16 cellular contexts compared by ENCODE assay signal in the genomic region with DNA sequence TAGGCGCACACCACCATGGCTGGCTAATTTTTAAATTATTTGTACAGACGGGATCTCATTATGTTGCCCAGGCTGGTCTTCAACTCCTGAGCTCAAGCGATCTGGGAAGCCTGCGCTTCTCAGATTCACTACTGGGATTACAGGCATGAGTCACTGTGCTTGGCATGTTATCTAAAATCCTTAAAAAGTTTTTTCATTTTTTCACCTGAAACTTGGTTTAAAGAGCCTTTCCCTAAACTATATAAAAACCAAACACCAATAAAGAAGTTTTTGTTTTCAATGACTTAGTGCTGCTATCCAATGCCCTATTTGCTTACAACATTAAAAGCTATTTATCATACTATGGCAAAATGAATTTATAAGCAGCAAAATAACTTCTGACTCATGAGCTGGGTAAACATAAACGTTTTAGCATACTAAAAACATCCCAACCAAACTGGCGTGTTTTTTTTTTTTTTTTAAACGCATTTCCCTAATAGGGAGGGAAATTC.
A peak's percentile ranks its signal among the peaks of the same experiment; 100 is the strongest.
DNase-seq lines count a peak whose midpoint lies in the region; ATAC-seq, FAIRE-seq and TF ChIP-seq lines count a peak whose summit lies in the region.
"Had no signal": no experiment of that assay in that cellular context is flagged by ENCODE, and none has a peak within 500 bp of the region (broad histone marks: within the 10 kb centered on the region; RNA-seq: fewer than 3 reads in every experiment).

No MANE protein-coding gene starts in this region.

- peaks cover 3 to 29% of the 10 kb centered on the region in 2 donors for H3K36me3 ChIP-seq in vagina

- peaks cover 10% of the 10 kb centered on the region for H3K4me1 Mint-ChIP-seq in nephron
- no peaks in the 10 kb centered on the region for H3K4me1 Mint-ChIP-seq in stimulated activated effector memory CD8-positive, alpha-beta T cell treated with anti-CD3 and anti-CD28 coated beads, Interleukin-12 subunit alpha, Interleukin-12 subunit beta, amount 100 ng/mL, for 72 hours

- no peaks in the 10 kb centered on the region for H3K27me3 Mint-ChIP-seq in nephron (ENCODE audit: low read depth)

- peaks cover 13% of the 10 kb centered on the region for H3K4me1 ChIP-seq in vagina
- H3K4me1 ChIP-seq: prostate gland had no signal

- no peak for TF ChIP-seq POLR2A in vagina (IDR thresholded peaks at IDR 0.05)

- H3K4me3 ChIP-seq in epithelial cell of esophagus (ENCODE audit: low read length) (no peak overlapping the region), vagina (no peak overlapping the region)
- H3K4me3 ChIP-seq: prostate gland had no signal

- intact Hi-C loops in vagina (cut with DNase I): no loop called here

- peaks cover 59% of the 10 kb centered on the region for H3K36me3 Mint-ChIP-seq in nephron (ENCODE audit: low read depth)
- peaks cover 74% of the 10 kb centered on the region for H3K36me3 Mint-ChIP-seq in stimulated activated effector memory CD8-positive, alpha-beta T cell treated with anti-CD3 and anti-CD28 coated beads, Interleukin-12 subunit alpha, Interleukin-12 subunit beta, amount 100 ng/mL, for 72 hours

- no peak for ATAC-seq in stimulated activated effector memory CD8-positive, alpha-beta T cell treated with anti-CD3 and anti-CD28 coated beads, Interleukin-12 subunit alpha, Interleukin-12 subunit beta, amount 100 ng/mL, for 72 hours

- FAIRE-seq in RCC 7860 (lab: Jason Lieb, UNC): peak; percentile 22
- FAIRE-seq: endometrium had no signal

- no peak overlapping the region for H3K27ac ChIP-seq in vagina
- H3K27ac ChIP-seq: C4-2B, prostate gland, VCaP had no signal

- DNase-seq in GM03348 (ENCODE audit: low spot score): peak; percentile 35
- DNase-seq in RCC 7860 (ENCODE audit: low spot score): no peak
- DNase-seq in epithelial cell of esophagus (ENCODE audit: low read depth): peak; percentile 22
- DNase-seq in vagina (ENCODE audit: extremely low spot score in 2 of 2): no peak
- no peak for DNase-seq in stimulated activated CD4-positive, alpha-beta T cell treated with anti-CD3 and anti-CD28 coated beads, Interleukin-4, amount 100 ng/mL, for 24 hours
- DNase-seq in amygdala (lab: John Stamatoyannopoulos, UW): no peak
- no peak for DNase-seq in stimulated activated effector memory CD8-positive, alpha-beta T cell treated with anti-CD3 and anti-CD28 coated beads, Interleukin-12 subunit alpha, Interleukin-12 subunit beta, amount 100 ng/mL, for 72 hours (ENCODE audit: low spot score in 2 of 2)
- DNase-seq: amniotic stem cell, GF-D8, NCI-H1694, NCI-H82 had no signal

- peak overlapping the region; percentile 82 to 95 (median 83) for H3K27ac Mint-ChIP-seq in nephron
- H3K27ac Mint-ChIP-seq in stimulated activated effector memory CD8-positive, alpha-beta T cell treated with anti-CD3 and anti-CD28 coated beads, Interleukin-12 subunit alpha, Interleukin-12 subunit beta, amount 100 ng/mL, for 72 hours: no peak overlapping the region

- TF ChIP-seq CTCF in epithelial cell of esophagus (IDR thresholded peaks at IDR 0.05; ENCODE audit: insufficient read depth, low read depth, low read length, missing control alignments) (no peak), nephron (IDR thresholded peaks at IDR 0.05; ENCODE audit: unreplicated experiment in 3 of 3) (no peak), vagina (IDR thresholded peaks at IDR 0.05) (no peak)

- H3K9me3 ChIP-seq in vagina: no peaks in the 10 kb centered on the region
- H3K9me3 ChIP-seq: prostate gland had no signal

- no peak overlapping the region for H3K4me3 Mint-ChIP-seq in nephron
- no peak overlapping the region for H3K4me3 Mint-ChIP-seq in stimulated activated effector memory CD8-positive, alpha-beta T cell treated with anti-CD3 and anti-CD28 coated beads, Interleukin-12 subunit alpha, Interleukin-12 subunit beta, amount 100 ng/mL, for 72 hours

- no peaks in the 10 kb centered on the region for H3K9me3 Mint-ChIP-seq in nephron
- H3K9me3 Mint-ChIP-seq in stimulated activated effector memory CD8-positive, alpha-beta T cell treated with anti-CD3 and anti-CD28 coated beads, Interleukin-12 subunit alpha, Interleukin-12 subunit beta, amount 100 ng/mL, for 72 hours: no peaks in the 10 kb centered on the region

- no peaks in the 10 kb centered on the region for H3K27me3 ChIP-seq in vagina

Comparison
In these comparisons a context has a peak if more than half of its experiments do, and no peak if none do; other contexts are left out.
1. DNase-seq: peak in GM03348 (single experiment) and epithelial cell of esophagus (single experiment); none in RCC 7860 (single experiment), vagina (0 of 2), stimulated activated CD4-positive, alpha-beta T cell treated with anti-CD3 and anti-CD28 coated beads, Interleukin-4, amount 100 ng/mL, for 24 hours (single experiment), amygdala (0 of 56) and stimulated activated effector memory CD8-positive, alpha-beta T cell treated with anti-CD3 and anti-CD28 coated beads, Interleukin-12 subunit alpha, Interleukin-12 subunit beta, amount 100 ng/mL, for 72 hours (0 of 2).